In the genomic region with DNA sequence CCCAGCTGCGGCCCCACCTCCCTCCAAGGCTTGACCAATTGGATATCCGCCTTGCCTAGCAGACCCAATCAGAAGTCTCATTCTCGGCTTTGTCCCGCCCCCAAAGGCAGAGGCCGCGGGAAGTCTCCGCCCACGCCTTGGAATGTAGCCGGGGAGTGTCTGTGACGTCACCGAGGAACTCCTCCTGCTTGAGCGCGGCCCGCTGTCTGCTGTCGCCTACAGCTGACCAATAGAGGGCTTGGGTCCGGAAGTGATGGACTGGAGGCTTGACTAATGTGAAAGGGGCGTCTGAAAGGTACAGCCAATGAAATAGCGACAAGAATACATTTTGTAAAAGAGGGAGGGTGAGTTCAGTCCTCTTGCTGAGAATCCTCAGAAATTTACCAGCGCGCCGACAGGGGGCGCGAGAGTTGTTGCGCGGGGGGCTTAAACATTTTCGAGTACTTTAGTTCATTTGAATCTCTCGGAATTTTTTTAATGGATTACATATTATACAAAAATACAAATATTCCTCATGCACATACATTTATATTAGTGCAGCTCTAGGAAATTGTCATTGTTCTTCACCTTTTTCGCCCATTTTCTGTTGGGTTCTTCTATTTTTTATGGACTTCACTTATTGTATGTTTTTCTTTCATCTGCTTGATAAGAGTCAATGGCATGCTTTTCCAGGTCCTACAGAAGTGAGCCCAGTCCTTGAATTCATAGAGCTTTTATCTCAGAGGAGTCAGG, we compare ENCODE assay signal across 8 cellular contexts. TPM values are rescaled to one million over a fixed set of nuclear protein-coding genes. Genes with fewer than 3 reads are reported as not detected.
DNase-seq lines count a peak whose midpoint lies in the region; ATAC-seq, FAIRE-seq and TF ChIP-seq lines count a peak whose summit lies in the region.

No MANE protein-coding gene starts in this region.

- H3K4me3 ChIP-seq in WERI-Rb-1 (ENCODE audit: low read depth, low read length) (peak overlapping the region; percentile 86), bronchial epithelial cell (ENCODE audit: low read depth, low read length) (peak overlapping the region; percentile 97), iPS-20b (ENCODE audit: low read length) (peak overlapping the region; percentile 97), skeletal muscle tissue (ENCODE audit: low read length in 3 of 3) (peak overlapping the region; percentile 96 to 99 (median 97))

- peak overlapping the region; percentile 83; the same call in 1 of the 2 replicates for H3K9ac ChIP-seq in iPS-20b (ENCODE audit: low read depth, low read length)
- peak overlapping the region; percentile 75 to 92 (median 87) for H3K9ac ChIP-seq in skeletal muscle tissue (ENCODE audit: low read depth in 1 of 3, low read length in 3 of 3)

- H3K27ac ChIP-seq in WERI-Rb-1 (no peak overlapping the region), iPS-20b (ENCODE audit: low read length) (no peak overlapping the region), skeletal muscle tissue (ENCODE audit: low read depth, low read length) (peak overlapping the region; percentile 88)

- peak; percentile 95 for ATAC-seq in GM18868 (IDR thresholded peaks at IDR 0.05; ENCODE audit: unreplicated experiment)
- ATAC-seq in HG03139 (IDR thresholded peaks at IDR 0.05; ENCODE audit: unreplicated experiment): peak; percentile 94

- no peaks in the 10 kb centered on the region for H3K36me3 ChIP-seq in WERI-Rb-1
- no peaks in the 10 kb centered on the region for H3K36me3 ChIP-seq in bronchial epithelial cell (ENCODE audit: control insufficient read depth, insufficient read depth, low read length)
- peaks cover 3% of the 10 kb centered on the region; the same call in 1 of the 2 replicates for H3K36me3 ChIP-seq in iPS-20b (ENCODE audit: insufficient read depth, low read depth, low read length)
- no peaks in the 10 kb centered on the region for H3K36me3 ChIP-seq in skeletal muscle tissue (ENCODE audit: control insufficient read depth in 3 of 3, insufficient read depth in 3 of 3, low read length in 3 of 3)

- H3K9me3 ChIP-seq in WERI-Rb-1 (ENCODE audit: severe bottlenecking): no peaks in the 10 kb centered on the region
- no peaks in the 10 kb centered on the region for H3K9me3 ChIP-seq in iPS-20b (ENCODE audit: insufficient read depth, low read depth, low read length)
- no peaks in the 10 kb centered on the region for H3K9me3 ChIP-seq in skeletal muscle tissue (ENCODE audit: control insufficient read depth in 3 of 3, low read length in 3 of 3)

- peak; percentile 76 for FAIRE-seq in bronchial epithelial cell (lab: Jason Lieb, UNC)

- no peaks in the 10 kb centered on the region for H3K27me3 ChIP-seq in WERI-Rb-1 (ENCODE audit: insufficient read depth, low read depth, severe bottlenecking)
- H3K27me3 ChIP-seq in bronchial epithelial cell (ENCODE audit: control insufficient read depth, insufficient read depth, low read length): no peaks in the 10 kb centered on the region
- H3K27me3 ChIP-seq in iPS-20b (ENCODE audit: insufficient read depth, low read length): no peaks in the 10 kb centered on the region
- no peaks in the 10 kb centered on the region for H3K27me3 ChIP-seq in skeletal muscle tissue (ENCODE audit: control insufficient read depth in 3 of 3, insufficient read depth in 3 of 3, low read length in 3 of 3)

- peak; percentile 60 for TF ChIP-seq CTCF in WERI-Rb-1 (IDR thresholded peaks at IDR 0.05; ENCODE audit: low read depth, low read length)
- peak; percentile 72 for TF ChIP-seq CTCF in bronchial epithelial cell (IDR thresholded peaks at IDR 0.05; ENCODE audit: insufficient read depth, low read length, severe bottlenecking)

- peak; percentile 100 for DNase-seq in ACHN
- DNase-seq in NCI-H2196 (lab: John Stamatoyannopoulos, UW; ENCODE audit: unreplicated experiment): peak; percentile 98
- DNase-seq in WERI-Rb-1: peak; percentile 98
- peak; percentile 98 for DNase-seq in bronchial epithelial cell (ENCODE audit: low read depth)

- in situ Hi-C loops in ACHN (cut with HindIII; ENCODE audit: low pct_ligation_motif_present, low pct_unique_long_range_greater_than_20kb, low sequenced_read_pairs): no loop called here

- H3K4me1 ChIP-seq in iPS-20b (ENCODE audit: insufficient read depth, low read length) (peaks cover 14% of the 10 kb centered on the region), skeletal muscle tissue (ENCODE audit: control insufficient read depth in 3 of 3, insufficient read depth in 3 of 3, low read length in 3 of 3) (peaks cover 17 to 22% (median 20%) of the 10 kb centered on the region in 3 donors)

RNA-seq across cellular contexts. Expression of gene CREB3L2, which starts 0.4 kb away (rescaled TPM):
- total RNA-seq in bronchial epithelial cell (8.4 and 22.1 TPM in 2 replicates), skeletal muscle tissue (12.5 TPM)
